In the genomic region with DNA sequence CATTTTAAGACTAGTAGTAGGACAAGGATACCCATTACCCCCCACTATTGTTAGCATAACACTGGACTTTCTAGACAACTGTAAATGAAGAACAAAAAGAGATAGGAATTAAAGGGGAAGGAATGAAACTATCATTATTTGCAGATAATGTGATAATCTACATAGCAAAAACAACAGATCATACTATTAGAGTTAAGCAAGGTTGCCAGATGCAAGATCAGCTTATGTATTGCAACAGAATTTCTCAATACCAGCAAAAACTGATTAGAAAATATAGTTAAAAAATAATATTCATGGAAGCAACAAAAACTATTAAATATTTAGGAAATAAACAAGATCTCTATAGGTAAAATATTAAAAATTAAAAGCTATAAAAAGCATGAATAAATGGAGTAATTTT, we compare ENCODE assay signal across 18 cellular contexts.
DNase-seq lines count a peak whose midpoint lies in the region; ATAC-seq, FAIRE-seq and TF ChIP-seq lines count a peak whose summit lies in the region.
"Had no signal": no experiment of that assay in that cellular context is flagged by ENCODE, and none has a peak within 500 bp of the region (broad histone marks: within the 10 kb centered on the region; RNA-seq: fewer than 3 reads in every experiment).

No MANE protein-coding gene starts in this region.

- in situ Hi-C loops in IMR-90 (cut with MboI; ENCODE audit: low sequenced_read_pairs) = loop anchor here (25.0 kb wide), 1 partner anchor 785 kb away; no protein-coding TSS in a partner anchor

- no peak overlapping the region for H3K4ac ChIP-seq in IMR-90 (ENCODE audit: low read depth, low read length)

- no peak for TF ChIP-seq RAD21 in IMR-90 (IDR thresholded peaks at IDR 0.05; ENCODE audit: low read length)

- H3K4me2 ChIP-seq in IMR-90 (ENCODE audit: low read depth, low read length) = no peak overlapping the region

- peak; percentile 13 for FAIRE-seq in kidney (lab: Jason Lieb, UNC)
- FAIRE-seq: D721Med, G401.6, GM12891, H1, K562 had no signal

- no peak overlapping the region for H2AK5ac ChIP-seq in IMR-90 (ENCODE audit: low read depth, low read length)

- H4K20me1 ChIP-seq in IMR-90 (ENCODE audit: insufficient read depth, low read length) = no peaks in the 10 kb centered on the region

- dilution Hi-C loops in IMR-90 (cut with HindIII; ENCODE audit: low sequenced_read_pairs, unreplicated experiment) = no loop called here

- no peak for TF ChIP-seq EP300 in suprapubic skin (IDR thresholded peaks at IDR 0.05)

- H3K27ac ChIP-seq in IMR-90 (ENCODE audit: insufficient read depth, low read length) (no peak overlapping the region), kidney (ENCODE audit: low read depth in 2 of 2, low read length in 2 of 2) (no peak overlapping the region), prostate gland (no peak overlapping the region), suprapubic skin (no peak overlapping the region)

- no peak for ATAC-seq in IMR-90 (ENCODE audit: low read depth)
- no peak for ATAC-seq in HG03039 (IDR thresholded peaks at IDR 0.05; ENCODE audit: unreplicated experiment)
- ATAC-seq: K562 had no signal

- H2AK9ac ChIP-seq in IMR-90 (replicated peaks; ENCODE audit: low read depth, low read length, poor library complexity) = no peak overlapping the region

- no peak overlapping the region for H2BK15ac ChIP-seq in IMR-90 (ENCODE audit: low read depth, low read length)

- no TSS peak for BruUV-seq in IMR-90 (replicated peaks; lab: Mats Ljungman, UMichigan)

- peaks cover 7% of the 10 kb centered on the region; the same call in 1 of the 2 replicates for H3K4me1 ChIP-seq in IMR-90 (ENCODE audit: control insufficient read depth, insufficient read depth, low read length)
- no peaks in the 10 kb centered on the region for H3K4me1 ChIP-seq in kidney (ENCODE audit: control insufficient read depth in 1 of 2, insufficient read depth in 1 of 2, low read depth in 1 of 2, low read length in 2 of 2)
- H3K4me1 ChIP-seq in prostate gland (replicated peaks) = no peaks in the 10 kb centered on the region
- H3K4me1 ChIP-seq in suprapubic skin = no peaks in the 10 kb centered on the region
- H3K4me1 ChIP-seq: BE2C, Caco-2 had no signal

- no peak overlapping the region for H3K56ac ChIP-seq in IMR-90 (ENCODE audit: extremely low read depth, insufficient read depth, low read length)

- no peak overlapping the region for H4K8ac ChIP-seq in IMR-90 (ENCODE audit: low read depth in 2 of 2, low read length in 2 of 2)

- no peak for DNase-seq in IMR-90
- DNase-seq in amniotic epithelial cell (ENCODE audit: low read depth) = peak; percentile 84
- peak; percentile 15 for DNase-seq in fibroblast of pulmonary artery (ENCODE audit: low read depth)
- DNase-seq in kidney = no peak
- no peak for DNase-seq in prostate gland (ENCODE audit: low spot score)
- DNase-seq in suprapubic skin (ENCODE audit: low spot score in 2 of 2) = no peak
- DNase-seq: BE2C; C1 segment of cervical spinal cord; Caco-2; CD4-positive, CD25-positive, alpha-beta regulatory T cell; CD8-positive, alpha-beta memory T cell; H9 had no signal

- POLR2A ChIA-PET in IMR-90 (lab: Charles Lee; ENCODE audit: unreplicated experiment) = no interaction called here

- TF ChIP-seq CTCF in IMR-90 (conservative IDR thresholded peaks at IDR 0.05; ENCODE audit: low read depth, low read length) (no peak), fibroblast of pulmonary artery (IDR thresholded peaks at IDR 0.05; ENCODE audit: low read length, missing control alignments) (no peak), kidney (IDR thresholded peaks at IDR 0.05; ENCODE audit: borderline replicate concordance, extremely low read depth, insufficient read depth) (no peak), prostate gland (IDR thresholded peaks at IDR 0.05) (no peak), suprapubic skin (IDR thresholded peaks at IDR 0.05) (no peak)

- H2AFZ ChIP-seq in IMR-90 (replicated peaks; ENCODE audit: low read length, poor library complexity) = no peak overlapping the region

- no peaks in the 10 kb centered on the region for H3K79me1 ChIP-seq in IMR-90 (ENCODE audit: low read depth in 1 of 2, low read length in 2 of 2)

- H4K5ac ChIP-seq in IMR-90 (ENCODE audit: low read depth, low read length) = no peak overlapping the region

- no peak overlapping the region for H4K91ac ChIP-seq in IMR-90 (ENCODE audit: insufficient read depth, low read depth, low read length)

- H3K9me3 ChIP-seq in IMR-90 (ENCODE audit: control insufficient read depth, insufficient read depth, low read length) (peaks cover 2% of the 10 kb centered on the region; the same call in 1 of the 2 replicates), kidney (ENCODE audit: control insufficient read depth in 1 of 2, low read length in 2 of 2) (peaks cover 0 to 7% of the 10 kb centered on the region in 2 donors), prostate gland (no peaks in the 10 kb centered on the region), suprapubic skin (no peaks in the 10 kb centered on the region)
- H3K9me3 ChIP-seq: BE2C, Caco-2 had no signal

- H3K9ac ChIP-seq in IMR-90 (ENCODE audit: low read depth, low read length) (no peak overlapping the region), kidney (ENCODE audit: low read length in 2 of 2) (no peak overlapping the region)

- H2BK120ac ChIP-seq in IMR-90 (ENCODE audit: low read depth, low read length) = no peak overlapping the region

- intact Hi-C loops in IMR-90 (cut with micrococcal nuclease) = no loop called here
- intact Hi-C loops in kidney (cut with DNase I) = no loop called here
- intact Hi-C loops in prostate gland (cut with DNase I) = no loop called here

- H3K14ac ChIP-seq in IMR-90 (replicated peaks; ENCODE audit: low read depth, low read length) = no peak overlapping the region

- TF ChIP-seq POLR2A in IMR-90 (IDR thresholded peaks at IDR 0.05; ENCODE audit: low read depth, low read length) = no peak
- no peak for TF ChIP-seq POLR2A in prostate gland (IDR thresholded peaks at IDR 0.05)
- no peak for TF ChIP-seq POLR2A in suprapubic skin (IDR thresholded peaks at IDR 0.05)

- H3K4me3 ChIP-seq in IMR-90 (ENCODE audit: insufficient read depth, low read depth, low read length) = no peak overlapping the region
- H3K4me3 ChIP-seq in fibroblast of pulmonary artery (replicated peaks; ENCODE audit: low read depth, low read length) = no peak overlapping the region
- no peak overlapping the region for H3K4me3 ChIP-seq in kidney (ENCODE audit: low read length in 2 of 2)
- H3K4me3 ChIP-seq in prostate gland = no peak overlapping the region
- H3K4me3 ChIP-seq in suprapubic skin = no peak overlapping the region
- H3K4me3 ChIP-seq: K562 had no signal

- H2BK5ac ChIP-seq in IMR-90 (ENCODE audit: low read depth, low read length, poor library complexity, severe bottlenecking) = no peak overlapping the region

- peaks cover 3% of the 10 kb centered on the region; the same call in 1 of the 2 replicates for H3K9me1 ChIP-seq in IMR-90 (ENCODE audit: insufficient read depth, low read length)

- no peak overlapping the region for H3K18ac ChIP-seq in IMR-90 (ENCODE audit: low read depth, low read length)

- H3K36me3 ChIP-seq in IMR-90 (ENCODE audit: control insufficient read depth, insufficient read depth, low read length) = no peaks in the 10 kb centered on the region
- no peaks in the 10 kb centered on the region for H3K36me3 ChIP-seq in kidney (ENCODE audit: control insufficient read depth in 1 of 2, insufficient read depth in 2 of 2, low read length in 2 of 2)
- no peaks in the 10 kb centered on the region for H3K36me3 ChIP-seq in prostate gland
- no peaks in the 10 kb centered on the region for H3K36me3 ChIP-seq in suprapubic skin
- H3K36me3 ChIP-seq: BE2C had no signal

- CTCF ChIA-PET in IMR-90 (lab: Yijun Ruan, JAX) = interaction anchor here (0.5 to 1.4 kb wide), 3 partner anchors 14 to 953 kb away, joined by 3 to 5 read pairs (median 3); no protein-coding TSS in a partner anchor

- H2BK20ac ChIP-seq in IMR-90 (ENCODE audit: low read depth, low read length) = no peak overlapping the region

- H3K23ac ChIP-seq in IMR-90 (ENCODE audit: low read depth, low read length) = no peak overlapping the region

- H3K27me3 ChIP-seq in IMR-90 (ENCODE audit: control insufficient read depth, insufficient read depth, low read length) = peaks cover 17% of the 10 kb centered on the region
- no peaks in the 10 kb centered on the region for H3K27me3 ChIP-seq in prostate gland (replicated peaks; ENCODE audit: insufficient read depth)
- H3K27me3 ChIP-seq in suprapubic skin = peaks cover 3% of the 10 kb centered on the region
- H3K27me3 ChIP-seq: BE2C had no signal

TF ChIP-seq in IMR-90, 13 proteins besides CTCF, POLR2A, EP300 and RAD21:
- TF ChIP-seq FOS (IDR thresholded peaks at IDR 0.05; ENCODE audit: low read depth, low read length) (no peak), SMC3 (IDR thresholded peaks at IDR 0.05; ENCODE audit: low read depth, low read length) (no peak), CEBPB (IDR thresholded peaks at IDR 0.05; ENCODE audit: low read depth, low read length) (peak; percentile 24; the same call in 1 of the 2 replicates)

Comparison
In these comparisons a context has a peak if more than half of its experiments do, and no peak if none do; other contexts are left out.
1. DNase-seq: peak in amniotic epithelial cell (single experiment) and fibroblast of pulmonary artery (single experiment); none in IMR-90 (single experiment), kidney (single experiment), prostate gland (single experiment) and suprapubic skin (0 of 2).